Comparison of ENCODE assay signal across 1 cellular context in the genomic region with DNA sequence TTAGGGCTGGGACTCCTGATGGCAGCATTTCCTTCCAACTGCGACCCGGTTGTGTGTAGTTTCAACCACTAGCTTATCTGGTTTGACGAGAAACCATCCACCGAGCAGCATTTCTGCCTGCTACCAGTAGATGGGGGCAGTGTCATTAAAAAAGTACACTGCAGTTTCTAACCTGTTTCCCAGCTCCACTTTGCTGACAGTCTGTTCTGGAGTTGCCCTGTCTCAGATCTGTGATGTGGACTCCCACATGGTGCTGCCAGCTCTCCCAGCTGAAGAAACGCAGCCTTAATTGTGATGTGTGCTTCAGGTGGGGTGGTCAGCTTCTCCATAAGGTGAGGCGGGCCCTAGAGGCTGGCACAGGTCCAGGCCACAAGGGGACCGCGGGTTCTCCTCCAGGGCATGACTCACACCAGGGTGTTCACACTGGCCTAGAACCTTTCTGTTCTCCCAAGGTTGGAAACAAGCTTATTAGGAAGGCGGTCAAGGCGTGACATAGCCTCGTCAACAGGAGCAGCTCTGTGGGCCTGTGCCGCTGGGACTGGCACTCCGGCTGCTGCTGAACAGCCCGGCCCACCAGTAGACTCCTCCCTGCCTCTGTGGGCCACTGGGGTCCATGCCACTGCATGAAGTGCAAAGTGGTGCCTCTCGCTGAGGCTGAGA.
TF ChIP-seq lines count a peak whose summit lies in the region.

No MANE protein-coding gene starts in this region.

TF ChIP-seq in HepG2, 621 proteins besides CTCF, POLR2A, EP300 and RAD21 (continued from another document):
- TF ChIP-seq, protein P1, sequence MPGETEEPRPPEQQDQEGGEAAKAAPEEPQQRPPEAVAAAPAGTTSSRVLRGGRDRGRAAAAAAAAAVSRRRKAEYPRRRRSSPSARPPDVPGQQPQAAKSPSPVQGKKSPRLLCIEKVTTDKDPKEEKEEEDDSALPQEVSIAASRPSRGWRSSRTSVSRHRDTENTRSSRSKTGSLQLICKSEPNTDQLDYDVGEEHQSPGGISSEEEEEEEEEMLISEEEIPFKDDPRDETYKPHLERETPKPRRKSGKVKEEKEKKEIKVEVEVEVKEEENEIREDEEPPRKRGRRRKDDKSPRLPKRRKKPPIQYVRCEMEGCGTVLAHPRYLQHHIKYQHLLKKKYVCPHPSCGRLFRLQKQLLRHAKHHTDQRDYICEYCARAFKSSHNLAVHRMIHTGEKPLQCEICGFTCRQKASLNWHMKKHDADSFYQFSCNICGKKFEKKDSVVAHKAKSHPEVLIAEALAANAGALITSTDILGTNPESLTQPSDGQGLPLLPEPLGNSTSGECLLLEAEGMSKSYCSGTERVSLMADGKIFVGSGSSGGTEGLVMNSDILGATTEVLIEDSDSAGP (CRISPR knock-in tag; IDR thresholded peaks at IDR 0.05; ENCODE audit: borderline replicate concordance) = peak; percentile 69; the same call in 1 of the 2 replicates
- TF ChIP-seq ZBTB43 (CRISPR knock-in tag; conservative IDR thresholded peaks at IDR 0.05) (peak; percentile 85), NFATC3 (CRISPR knock-in tag; IDR thresholded peaks at IDR 0.05) (no peak), ZNF644 (CRISPR knock-in tag; IDR thresholded peaks at IDR 0.05; ENCODE audit: low read depth) (no peak), STAG1 (CRISPR knock-in tag; IDR thresholded peaks at IDR 0.05) (peak; percentile 97), IRX3 (CRISPR knock-in tag; IDR thresholded peaks at IDR 0.05; ENCODE audit: borderline replicate concordance, low read depth) (no peak), MED1 (CRISPR knock-in tag; IDR thresholded peaks at IDR 0.05) (peak; percentile 54), NR0B2 (CRISPR knock-in tag; IDR thresholded peaks at IDR 0.05) (no peak), ZZZ3 (CRISPR knock-in tag; IDR thresholded peaks at IDR 0.05; ENCODE audit: borderline replicate concordance) (peak; percentile 50; the same call in 1 of the 2 replicates), ZFP36L2 (CRISPR knock-in tag; IDR thresholded peaks at IDR 0.05) (no peak), SALL2 (CRISPR knock-in tag; IDR thresholded peaks at IDR 0.05) (peak; percentile 62; the same call in 1 of the 2 replicates), PRDM10 (CRISPR knock-in tag; IDR thresholded peaks at IDR 0.05; ENCODE audit: low read depth) (peak; percentile 78), ERF (CRISPR knock-in tag; IDR thresholded peaks at IDR 0.05) (peak; percentile 51; the same call in 1 of the 2 replicates)
